Comparison of ENCODE assay signal across 33 cellular contexts in genomic region chr6:133487174-133487573, GRCh38.
"Had no signal": no experiment of that assay in that cellular context is flagged by ENCODE, and none has a peak within 500 bp of the region (broad histone marks: within the 10 kb centered on the region; RNA-seq: fewer than 3 reads in every experiment).

No MANE protein-coding gene starts in this region.

- H3K36me3 Mint-ChIP-seq: activated CD4-positive, alpha-beta memory T cell treated with anti-CD3 and anti-CD28 coated beads for 36 hours; activated CD8-positive, alpha-beta memory T cell treated with anti-CD3 and anti-CD28 coated beads, Interleukin-2, amount 10 ng/mL, durations not matched to agents 7 days and 5 days; activated naive CD4-positive, alpha-beta T cell treated with anti-CD3 and anti-CD28 coated beads, Interleukin-2, amount 50 U/mL, for 24 hours had no signal

- DNase-seq: activated CD4-positive, alpha-beta memory T cell treated with anti-CD3 and anti-CD28 coated beads for 36 hours; activated CD4-positive, alpha-beta T cell treated with anti-CD3 and anti-CD28 coated beads for 36 hours; activated CD4-positive, alpha-beta T cell treated with anti-CD3 and anti-CD28 coated beads, Interleukin-2, amount 10 ng/mL, durations not matched to agents 24 days and 14 days; activated CD4-positive, CD25-positive, alpha-beta regulatory T cell; activated CD4-positive, CD25-positive, alpha-beta regulatory T cell treated with anti-CD3 and anti-CD28 coated beads, Interleukin-2, amount 50 U/mL, for 72 hours; activated CD8-positive, alpha-beta memory T cell treated with anti-CD3 and anti-CD28 coated beads, Interleukin-2, amount 10 ng/mL, durations not matched to agents 7 days and 5 days; activated CD8-positive, alpha-beta memory T cell treated with anti-CD3 and anti-CD28 coated beads, Interleukin-2, amount 50 U/mL, for 4 hours; activated CD8-positive, alpha-beta T cell treated with anti-CD3 and anti-CD28 coated beads, Interleukin-2, amount 10 ng/mL, durations not matched to agents 7 days and 5 days; activated effector memory CD4-positive, alpha-beta T cell treated with anti-CD3 and anti-CD28 coated beads, Interleukin-2, amount 50 U/mL, for 16 hours; activated naive CD4-positive, alpha-beta T cell treated with anti-CD3 and anti-CD28 coated beads for 36 hours; activated naive CD8-positive, alpha-beta T cell treated with anti-CD3 and anti-CD28 coated beads for 36 hours; activated naive CD8-positive, alpha-beta T cell treated with anti-CD3 and anti-CD28 coated beads, Interleukin-2, amount 50 U/mL, for 24 hours; activated T-cell treated with anti-CD3 and anti-CD28 coated beads, Interleukin-2, amount 50 U/mL, for 1 hour; activated T-cell treated with anti-CD3 and anti-CD28 coated beads, Interleukin-2, amount 50 U/mL, for 48 hours; adrenal gland; amygdala; aorta; body of pancreas; cortex of kidney; dermis blood vessel endothelial cell; effector CD4-positive, alpha-beta T cell; effector memory CD8-positive, alpha-beta T cell; erythroblast; foreskin keratinocyte; gastrocnemius medialis; glutamatergic neuron; T-helper 2 cell had no signal

- H3K9me3 ChIP-seq: adrenal gland, body of pancreas, esophagus muscularis mucosa, gastrocnemius medialis had no signal

- H3K4me3 ChIP-seq: adrenal gland, body of pancreas, cardiac muscle cell, esophagus muscularis mucosa, gastrocnemius medialis had no signal

- H3K4me3 Mint-ChIP-seq: activated CD4-positive, alpha-beta memory T cell treated with anti-CD3 and anti-CD28 coated beads for 36 hours; activated CD4-positive, alpha-beta T cell treated with anti-CD3 and anti-CD28 coated beads for 36 hours; activated CD4-positive, alpha-beta T cell treated with anti-CD3 and anti-CD28 coated beads, Interleukin-2, amount 10 ng/mL, durations not matched to agents 24 days and 14 days; activated CD8-positive, alpha-beta memory T cell treated with anti-CD3 and anti-CD28 coated beads, Interleukin-2, amount 10 ng/mL, durations not matched to agents 7 days and 5 days; activated CD8-positive, alpha-beta T cell treated with anti-CD3 and anti-CD28 coated beads, Interleukin-2, amount 10 ng/mL, durations not matched to agents 7 days and 5 days; activated naive CD4-positive, alpha-beta T cell treated with anti-CD3 and anti-CD28 coated beads for 36 hours; activated naive CD4-positive, alpha-beta T cell treated with anti-CD3 and anti-CD28 coated beads, Interleukin-2, amount 50 U/mL, for 24 hours; activated naive CD8-positive, alpha-beta T cell treated with anti-CD3 and anti-CD28 coated beads for 36 hours; activated naive CD8-positive, alpha-beta T cell treated with anti-CD3 and anti-CD28 coated beads, Interleukin-2, amount 50 U/mL, for 24 hours; activated T-helper 1 cell treated with anti-CD3 and anti-CD28 coated beads, Interleukin-12 subunit alpha, Interleukin-12 subunit beta, Interleukin-2, Interleukin-4 antibody, amounts not matched to agents 30 ng/mL and 10 ng/mL and 1 ng/mL, durations not matched to agents 14 hours and 24 hours and 36 hours; central memory CD8-positive, alpha-beta T cell; effector memory CD8-positive, alpha-beta T cell had no signal

- H3K27me3 Mint-ChIP-seq: activated CD4-positive, alpha-beta T cell treated with anti-CD3 and anti-CD28 coated beads, Interleukin-2, amount 10 ng/mL, durations not matched to agents 24 days and 14 days; activated CD8-positive, alpha-beta memory T cell treated with anti-CD3 and anti-CD28 coated beads, Interleukin-2, amount 10 ng/mL, durations not matched to agents 7 days and 5 days; activated naive CD4-positive, alpha-beta T cell treated with anti-CD3 and anti-CD28 coated beads, Interleukin-2, amount 50 U/mL, for 24 hours had no signal

- H3K4me1 ChIP-seq: adrenal gland, body of pancreas, esophagus muscularis mucosa, foreskin keratinocyte, gastrocnemius medialis had no signal

- H3K27me3 ChIP-seq: adrenal gland, body of pancreas, cardiac muscle cell, esophagus muscularis mucosa, foreskin keratinocyte, gastrocnemius medialis had no signal

- H3K9me3 Mint-ChIP-seq: activated CD4-positive, alpha-beta memory T cell treated with anti-CD3 and anti-CD28 coated beads for 36 hours; activated CD4-positive, alpha-beta T cell treated with anti-CD3 and anti-CD28 coated beads, Interleukin-2, amount 10 ng/mL, durations not matched to agents 24 days and 14 days; activated naive CD4-positive, alpha-beta T cell treated with anti-CD3 and anti-CD28 coated beads for 36 hours; activated T-helper 1 cell treated with anti-CD3 and anti-CD28 coated beads, Interleukin-12 subunit alpha, Interleukin-12 subunit beta, Interleukin-2, Interleukin-4 antibody, amounts not matched to agents 30 ng/mL and 10 ng/mL and 1 ng/mL, durations not matched to agents 14 hours and 24 hours and 36 hours; activated T-helper 2 cell treated with anti-CD3 and anti-CD28 coated beads, Interferon-gamma antibody, Interleukin-2, Interleukin-4, amounts not matched to agents 10 μg/mL and 5 μg/mL and 100 μg/mL, durations not matched to agents 14 hours and 24 hours and 36 hours had no signal

- H3K27ac ChIP-seq: adrenal gland, body of pancreas, cardiac muscle cell, esophagus muscularis mucosa, foreskin keratinocyte had no signal

- H3K36me3 ChIP-seq: adrenal gland, cardiac muscle cell, esophagus muscularis mucosa had no signal

- ATAC-seq: activated CD4-positive, alpha-beta T cell treated with anti-CD3 and anti-CD28 coated beads for 36 hours; activated CD8-positive, alpha-beta memory T cell treated with anti-CD3 and anti-CD28 coated beads, Interleukin-2, amount 10 ng/mL, durations not matched to agents 7 days and 5 days; activated CD8-positive, alpha-beta T cell treated with anti-CD3 and anti-CD28 coated beads, Interleukin-2, amount 10 ng/mL, durations not matched to agents 7 days and 5 days; activated naive CD8-positive, alpha-beta T cell treated with anti-CD3 and anti-CD28 coated beads, Interleukin-2, amount 50 U/mL, for 24 hours; body of pancreas; effector memory CD8-positive, alpha-beta T cell; foreskin keratinocyte had no signal

- H3K4me1 Mint-ChIP-seq: activated CD4-positive, alpha-beta T cell treated with anti-CD3 and anti-CD28 coated beads for 36 hours; activated CD4-positive, alpha-beta T cell treated with anti-CD3 and anti-CD28 coated beads, Interleukin-2, amount 10 ng/mL, durations not matched to agents 24 days and 14 days; activated CD8-positive, alpha-beta memory T cell treated with anti-CD3 and anti-CD28 coated beads, Interleukin-2, amount 10 ng/mL, durations not matched to agents 7 days and 5 days; activated naive CD4-positive, alpha-beta T cell treated with anti-CD3 and anti-CD28 coated beads, Interleukin-2, amount 50 U/mL, for 24 hours; activated naive CD8-positive, alpha-beta T cell treated with anti-CD3 and anti-CD28 coated beads for 36 hours; activated naive CD8-positive, alpha-beta T cell treated with anti-CD3 and anti-CD28 coated beads, Interleukin-2, amount 50 U/mL, for 24 hours; central memory CD8-positive, alpha-beta T cell had no signal

- H3K27ac Mint-ChIP-seq: activated CD4-positive, alpha-beta memory T cell treated with anti-CD3 and anti-CD28 coated beads for 36 hours; activated CD4-positive, alpha-beta T cell treated with anti-CD3 and anti-CD28 coated beads for 36 hours; activated CD4-positive, alpha-beta T cell treated with anti-CD3 and anti-CD28 coated beads, Interleukin-2, amount 10 ng/mL, durations not matched to agents 24 days and 14 days; activated CD8-positive, alpha-beta memory T cell treated with anti-CD3 and anti-CD28 coated beads, Interleukin-2, amount 10 ng/mL, durations not matched to agents 7 days and 5 days; activated CD8-positive, alpha-beta T cell treated with anti-CD3 and anti-CD28 coated beads, Interleukin-2, amount 10 ng/mL, durations not matched to agents 7 days and 5 days; activated naive CD4-positive, alpha-beta T cell treated with anti-CD3 and anti-CD28 coated beads for 36 hours; activated naive CD4-positive, alpha-beta T cell treated with anti-CD3 and anti-CD28 coated beads, Interleukin-2, amount 50 U/mL, for 24 hours; activated naive CD8-positive, alpha-beta T cell treated with anti-CD3 and anti-CD28 coated beads for 36 hours; activated naive CD8-positive, alpha-beta T cell treated with anti-CD3 and anti-CD28 coated beads, Interleukin-2, amount 50 U/mL, for 24 hours; activated T-helper 1 cell treated with anti-CD3 and anti-CD28 coated beads, Interleukin-12 subunit alpha, Interleukin-12 subunit beta, Interleukin-2, Interleukin-4 antibody, amounts not matched to agents 30 ng/mL and 10 ng/mL and 1 ng/mL, durations not matched to agents 14 hours and 24 hours and 36 hours; activated T-helper 2 cell treated with anti-CD3 and anti-CD28 coated beads, Interferon-gamma antibody, Interleukin-2, Interleukin-4, amounts not matched to agents 10 μg/mL and 5 μg/mL and 100 μg/mL, durations not matched to agents 14 hours and 24 hours and 36 hours; effector memory CD8-positive, alpha-beta T cell had no signal
